Comparison of ENCODE assay signal across 3 cellular contexts in genomic region chr10:27959093-27959715, GRCh38.
TF ChIP-seq lines count a peak whose summit lies in the region.

No MANE protein-coding gene starts in this region.

TF ChIP-seq in HepG2, 621 proteins besides CTCF, POLR2A, EP300 and RAD21:
- TF ChIP-seq NFRKB (IDR thresholded peaks at IDR 0.05) (no peak), ZBTB1 (CRISPR knock-in tag; IDR thresholded peaks at IDR 0.05; ENCODE audit: borderline replicate concordance) (no peak), SSRP1 (CRISPR knock-in tag; IDR thresholded peaks at IDR 0.05) (no peak), PCBP1 (IDR thresholded peaks at IDR 0.05; ENCODE audit: borderline replicate concordance, low read depth, low read length) (0 out of 2 replicates have a peak, but pooled peaks have one; percentile 61), HNRNPK (IDR thresholded peaks at IDR 0.05; ENCODE audit: low read depth, low read length, poor library complexity, severe bottlenecking) (peak; percentile 88), ZMYM4 (CRISPR knock-in tag; IDR thresholded peaks at IDR 0.05) (no peak), TIGD3 (CRISPR knock-in tag; IDR thresholded peaks at IDR 0.05; ENCODE audit: borderline replicate concordance) (no peak)
- TF ChIP-seq, protein P1, sequence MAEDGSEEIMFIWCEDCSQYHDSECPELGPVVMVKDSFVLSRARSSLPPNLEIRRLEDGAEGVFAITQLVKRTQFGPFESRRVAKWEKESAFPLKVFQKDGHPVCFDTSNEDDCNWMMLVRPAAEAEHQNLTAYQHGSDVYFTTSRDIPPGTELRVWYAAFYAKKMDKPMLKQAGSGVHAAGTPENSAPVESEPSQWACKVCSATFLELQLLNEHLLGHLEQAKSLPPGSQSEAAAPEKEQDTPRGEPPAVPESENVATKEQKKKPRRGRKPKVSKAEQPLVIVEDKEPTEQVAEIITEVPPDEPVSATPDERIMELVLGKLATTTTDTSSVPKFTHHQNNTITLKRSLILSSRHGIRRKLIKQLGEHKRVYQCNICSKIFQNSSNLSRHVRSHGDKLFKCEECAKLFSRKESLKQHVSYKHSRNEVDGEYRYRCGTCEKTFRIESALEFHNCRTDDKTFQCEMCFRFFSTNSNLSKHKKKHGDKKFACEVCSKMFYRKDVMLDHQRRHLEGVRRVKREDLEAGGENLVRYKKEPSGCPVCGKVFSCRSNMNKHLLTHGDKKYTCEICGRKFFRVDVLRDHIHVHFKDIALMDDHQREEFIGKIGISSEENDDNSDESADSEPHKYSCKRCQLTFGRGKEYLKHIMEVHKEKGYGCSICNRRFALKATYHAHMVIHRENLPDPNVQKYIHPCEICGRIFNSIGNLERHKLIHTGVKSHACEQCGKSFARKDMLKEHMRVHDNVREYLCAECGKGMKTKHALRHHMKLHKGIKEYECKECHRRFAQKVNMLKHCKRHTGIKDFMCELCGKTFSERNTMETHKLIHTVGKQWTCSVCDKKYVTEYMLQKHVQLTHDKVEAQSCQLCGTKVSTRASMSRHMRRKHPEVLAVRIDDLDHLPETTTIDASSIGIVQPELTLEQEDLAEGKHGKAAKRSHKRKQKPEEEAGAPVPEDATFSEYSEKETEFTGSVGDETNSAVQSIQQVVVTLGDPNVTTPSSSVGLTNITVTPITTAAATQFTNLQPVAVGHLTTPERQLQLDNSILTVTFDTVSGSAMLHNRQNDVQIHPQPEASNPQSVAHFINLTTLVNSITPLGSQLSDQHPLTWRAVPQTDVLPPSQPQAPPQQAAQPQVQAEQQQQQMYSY (CRISPR knock-in tag; IDR thresholded peaks at IDR 0.05), result no peak

TF ChIP-seq in GM12878, 131 proteins besides CTCF, POLR2A, EP300 and RAD21:
- TF ChIP-seq POU2F2 (IDR thresholded peaks at IDR 0.05; ENCODE audit: borderline replicate concordance, low read depth, low read length), result no peak
- no peak for TF ChIP-seq SMAD1 (IDR thresholded peaks at IDR 0.05; ENCODE audit: low read depth, partially characterized antibody)
- no peak for TF ChIP-seq SREBF1 (IDR thresholded peaks at IDR 0.05; ENCODE audit: low read length)
- TF ChIP-seq, protein P2, sequence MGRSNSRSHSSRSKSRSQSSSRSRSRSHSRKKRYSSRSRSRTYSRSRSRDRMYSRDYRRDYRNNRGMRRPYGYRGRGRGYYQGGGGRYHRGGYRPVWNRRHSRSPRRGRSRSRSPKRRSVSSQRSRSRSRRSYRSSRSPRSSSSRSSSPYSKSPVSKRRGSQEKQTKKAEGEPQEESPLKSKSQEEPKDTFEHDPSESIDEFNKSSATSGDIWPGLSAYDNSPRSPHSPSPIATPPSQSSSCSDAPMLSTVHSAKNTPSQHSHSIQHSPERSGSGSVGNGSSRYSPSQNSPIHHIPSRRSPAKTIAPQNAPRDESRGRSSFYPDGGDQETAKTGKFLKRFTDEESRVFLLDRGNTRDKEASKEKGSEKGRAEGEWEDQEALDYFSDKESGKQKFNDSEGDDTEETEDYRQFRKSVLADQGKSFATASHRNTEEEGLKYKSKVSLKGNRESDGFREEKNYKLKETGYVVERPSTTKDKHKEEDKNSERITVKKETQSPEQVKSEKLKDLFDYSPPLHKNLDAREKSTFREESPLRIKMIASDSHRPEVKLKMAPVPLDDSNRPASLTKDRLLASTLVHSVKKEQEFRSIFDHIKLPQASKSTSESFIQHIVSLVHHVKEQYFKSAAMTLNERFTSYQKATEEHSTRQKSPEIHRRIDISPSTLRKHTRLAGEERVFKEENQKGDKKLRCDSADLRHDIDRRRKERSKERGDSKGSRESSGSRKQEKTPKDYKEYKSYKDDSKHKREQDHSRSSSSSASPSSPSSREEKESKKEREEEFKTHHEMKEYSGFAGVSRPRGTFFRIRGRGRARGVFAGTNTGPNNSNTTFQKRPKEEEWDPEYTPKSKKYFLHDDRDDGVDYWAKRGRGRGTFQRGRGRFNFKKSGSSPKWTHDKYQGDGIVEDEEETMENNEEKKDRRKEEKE (IDR thresholded peaks at IDR 0.05), result no peak
- no peak for TF ChIP-seq SMC3 (IDR thresholded peaks at IDR 0.05; ENCODE audit: borderline replicate concordance, low read length)
- no peak for TF ChIP-seq PML (IDR thresholded peaks at IDR 0.05; ENCODE audit: low read length)
- TF ChIP-seq SRF (IDR thresholded peaks at IDR 0.05; ENCODE audit: low read depth in 2 of 2, low read length in 2 of 2), result no peak
- no peak for TF ChIP-seq NR2C2 (IDR thresholded peaks at IDR 0.05; ENCODE audit: borderline replicate concordance, control insufficient read depth, insufficient read length, low read depth)
- no peak for TF ChIP-seq GABPA (IDR thresholded peaks at IDR 0.05; ENCODE audit: low read depth)
- TF ChIP-seq YBX1 (IDR thresholded peaks at IDR 0.05), result no peak
- TF ChIP-seq TCF12 (IDR thresholded peaks at IDR 0.05; ENCODE audit: low read depth, low read length), result no peak
- TF ChIP-seq SUZ12 (IDR thresholded peaks at IDR 0.05; ENCODE audit: unreplicated experiment), result no peak
- no peak for TF ChIP-seq MTA3 (IDR thresholded peaks at IDR 0.05; ENCODE audit: borderline replicate concordance, low read length)
- no peak for TF ChIP-seq TAF1 (IDR thresholded peaks at IDR 0.05; ENCODE audit: borderline replicate concordance, low read depth, low read length)
- TF ChIP-seq HDAC2 (IDR thresholded peaks at IDR 0.05), result no peak
- no peak for TF ChIP-seq ZSCAN29 (IDR thresholded peaks at IDR 0.05)

TF ChIP-seq in SK-N-SH, 30 proteins besides CTCF, POLR2A, EP300 and RAD21:
- TF ChIP-seq, protein P3, sequence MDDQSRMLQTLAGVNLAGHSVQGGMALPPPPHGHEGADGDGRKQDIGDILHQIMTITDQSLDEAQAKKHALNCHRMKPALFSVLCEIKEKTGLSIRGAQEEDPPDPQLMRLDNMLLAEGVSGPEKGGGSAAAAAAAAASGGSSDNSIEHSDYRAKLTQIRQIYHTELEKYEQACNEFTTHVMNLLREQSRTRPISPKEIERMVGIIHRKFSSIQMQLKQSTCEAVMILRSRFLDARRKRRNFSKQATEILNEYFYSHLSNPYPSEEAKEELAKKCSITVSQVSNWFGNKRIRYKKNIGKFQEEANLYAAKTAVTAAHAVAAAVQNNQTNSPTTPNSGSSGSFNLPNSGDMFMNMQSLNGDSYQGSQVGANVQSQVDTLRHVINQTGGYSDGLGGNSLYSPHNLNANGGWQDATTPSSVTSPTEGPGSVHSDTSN (IDR thresholded peaks at IDR 0.05), result no peak
- TF ChIP-seq MXI1 (IDR thresholded peaks at IDR 0.05; ENCODE audit: low read depth, low read length) (no peak), CHD2 (IDR thresholded peaks at IDR 0.05; ENCODE audit: low read length, partially characterized antibody) (no peak), RFX5 (IDR thresholded peaks at IDR 0.05; ENCODE audit: low read length) (no peak), NFIC (IDR thresholded peaks at IDR 0.05; ENCODE audit: borderline replicate concordance) (no peak), GATA2 (CRISPR knock-in tag; IDR thresholded peaks at IDR 0.05) (no peak), ELF1 (IDR thresholded peaks at IDR 0.05) (no peak), FOXM1 (IDR thresholded peaks at IDR 0.05; ENCODE audit: low read depth) (no peak), JUND (IDR thresholded peaks at IDR 0.05) (no peak), GABPA (IDR thresholded peaks at IDR 0.05; ENCODE audit: low read depth) (no peak), POLR2AphosphoS5 (IDR thresholded peaks at IDR 0.05; ENCODE audit: low read depth, low read length) (no peak)
- TF ChIP-seq, protein P4, sequence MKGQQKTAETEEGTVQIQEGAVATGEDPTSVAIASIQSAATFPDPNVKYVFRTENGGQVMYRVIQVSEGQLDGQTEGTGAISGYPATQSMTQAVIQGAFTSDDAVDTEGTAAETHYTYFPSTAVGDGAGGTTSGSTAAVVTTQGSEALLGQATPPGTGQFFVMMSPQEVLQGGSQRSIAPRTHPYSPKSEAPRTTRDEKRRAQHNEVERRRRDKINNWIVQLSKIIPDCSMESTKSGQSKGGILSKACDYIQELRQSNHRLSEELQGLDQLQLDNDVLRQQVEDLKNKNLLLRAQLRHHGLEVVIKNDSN (IDR thresholded peaks at IDR 0.05; ENCODE audit: borderline replicate concordance, low read depth), result no peak
- TF ChIP-seq, protein P5, sequence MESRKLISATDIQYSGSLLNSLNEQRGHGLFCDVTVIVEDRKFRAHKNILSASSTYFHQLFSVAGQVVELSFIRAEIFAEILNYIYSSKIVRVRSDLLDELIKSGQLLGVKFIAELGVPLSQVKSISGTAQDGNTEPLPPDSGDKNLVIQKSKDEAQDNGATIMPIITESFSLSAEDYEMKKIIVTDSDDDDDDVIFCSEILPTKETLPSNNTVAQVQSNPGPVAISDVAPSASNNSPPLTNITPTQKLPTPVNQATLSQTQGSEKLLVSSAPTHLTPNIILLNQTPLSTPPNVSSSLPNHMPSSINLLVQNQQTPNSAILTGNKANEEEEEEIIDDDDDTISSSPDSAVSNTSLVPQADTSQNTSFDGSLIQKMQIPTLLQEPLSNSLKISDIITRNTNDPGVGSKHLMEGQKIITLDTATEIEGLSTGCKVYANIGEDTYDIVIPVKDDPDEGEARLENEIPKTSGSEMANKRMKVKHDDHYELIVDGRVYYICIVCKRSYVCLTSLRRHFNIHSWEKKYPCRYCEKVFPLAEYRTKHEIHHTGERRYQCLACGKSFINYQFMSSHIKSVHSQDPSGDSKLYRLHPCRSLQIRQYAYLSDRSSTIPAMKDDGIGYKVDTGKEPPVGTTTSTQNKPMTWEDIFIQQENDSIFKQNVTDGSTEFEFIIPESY (IDR thresholded peaks at IDR 0.05; ENCODE audit: borderline replicate concordance, low read depth), result no peak
- TF ChIP-seq, protein P6, sequence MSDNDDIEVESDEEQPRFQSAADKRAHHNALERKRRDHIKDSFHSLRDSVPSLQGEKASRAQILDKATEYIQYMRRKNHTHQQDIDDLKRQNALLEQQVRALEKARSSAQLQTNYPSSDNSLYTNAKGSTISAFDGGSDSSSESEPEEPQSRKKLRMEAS (IDR thresholded peaks at IDR 0.05; ENCODE audit: low read depth), result no peak
TF ChIP-seq in SK-N-SH: peak in this region for 0.
